11 cellular contexts compared by ENCODE assay signal in the genomic region with DNA sequence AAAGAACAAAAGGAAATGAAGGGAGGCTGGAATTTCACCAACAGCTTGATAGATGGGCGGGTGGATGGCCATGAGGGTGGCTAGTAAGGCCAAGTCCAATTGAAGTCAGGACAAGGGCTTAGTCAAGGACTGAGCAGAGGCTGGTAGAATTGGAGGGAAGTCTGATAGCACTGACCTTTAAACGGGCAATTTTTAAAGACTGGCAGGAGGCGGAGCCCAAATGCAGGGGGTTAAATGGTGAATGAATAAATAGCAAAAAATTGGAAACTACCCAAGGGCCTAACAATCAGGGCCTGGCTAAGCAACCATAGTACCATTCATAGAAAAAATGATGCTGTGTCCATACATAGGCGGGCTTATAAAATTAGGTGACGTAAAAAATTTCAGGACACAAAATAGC. TPM values are rescaled to one million over a fixed set of nuclear protein-coding genes. Genes with fewer than 3 reads are reported as not detected.
DNase-seq lines count a peak whose midpoint lies in the region; ATAC-seq, FAIRE-seq and TF ChIP-seq lines count a peak whose summit lies in the region.
"Had no signal": no experiment of that assay in that cellular context is flagged by ENCODE, and none has a peak within 500 bp of the region (broad histone marks: within the 10 kb centered on the region; RNA-seq: fewer than 3 reads in every experiment).

No MANE protein-coding gene starts in this region.

- H3K27me3 Mint-ChIP-seq in activated CD4-positive, alpha-beta T cell treated with anti-CD3 and anti-CD28 coated beads, Interleukin-2, amount 10 ng/mL, durations not matched to agents 7 days and 5 days = no peaks in the 10 kb centered on the region
- no peaks in the 10 kb centered on the region for H3K27me3 Mint-ChIP-seq in stimulated activated naive B cell treated with anti-CD40 and anti-IgM and Interleukin-4, amounts not matched to agents 10 μg/mL and 1 μg/mL and 100 μg/mL, for 72 hours

- peak; percentile 79 to 81 for ATAC-seq in stimulated activated naive B cell treated with anti-CD40 and anti-IgM and Interleukin-4, amounts not matched to agents 10 μg/mL and 1 μg/mL and 100 μg/mL, for 72 hours (replicated peaks)

- H3K4me3 ChIP-seq in effector memory CD4-positive, alpha-beta T cell (ENCODE audit: insufficient read depth, low read depth, low read length, poor library complexity, severe bottlenecking) = no peak overlapping the region
- H3K4me3 ChIP-seq: prostate gland, transverse colon had no signal

- H3K36me3 ChIP-seq in effector memory CD4-positive, alpha-beta T cell (ENCODE audit: control insufficient read depth, insufficient read depth, low read length) = peaks cover 16% of the 10 kb centered on the region
- H3K36me3 ChIP-seq: prostate gland, transverse colon had no signal

- TF ChIP-seq POLR2A in GM12891 (IDR thresholded peaks at IDR 0.05; ENCODE audit: low read depth, low read length) = no peak

- peaks cover 42% of the 10 kb centered on the region for H3K36me3 Mint-ChIP-seq in activated CD4-positive, alpha-beta T cell treated with anti-CD3 and anti-CD28 coated beads, Interleukin-2, amount 10 ng/mL, durations not matched to agents 7 days and 5 days (ENCODE audit: low read depth)
- H3K36me3 Mint-ChIP-seq in stimulated activated naive B cell treated with anti-CD40 and anti-IgM and Interleukin-4, amounts not matched to agents 10 μg/mL and 1 μg/mL and 100 μg/mL, for 72 hours = peaks cover 0 to 6% of the 10 kb centered on the region in 2 donors

- H3K4me1 Mint-ChIP-seq in activated CD4-positive, alpha-beta T cell treated with anti-CD3 and anti-CD28 coated beads, Interleukin-2, amount 10 ng/mL, durations not matched to agents 7 days and 5 days = peaks cover 61% of the 10 kb centered on the region
- H3K4me1 Mint-ChIP-seq in stimulated activated naive B cell treated with anti-CD40 and anti-IgM and Interleukin-4, amounts not matched to agents 10 μg/mL and 1 μg/mL and 100 μg/mL, for 72 hours = peaks cover 30 to 53% of the 10 kb centered on the region in 2 donors

- no peaks in the 10 kb centered on the region for H3K9me3 ChIP-seq in effector memory CD4-positive, alpha-beta T cell (ENCODE audit: control insufficient read depth, low read length)
- H3K9me3 ChIP-seq: prostate gland, transverse colon had no signal

- CTCF ChIA-PET in activated CD4-positive, alpha-beta T cell treated with anti-CD3 and anti-CD28 coated beads, Interleukin-2, amount 10 ng/mL, durations not matched to agents 7 days and 5 days (lab: Charles Lee) = interaction anchor here (0.6 to 2.1 kb wide), 8 partner anchors 8 to 71 kb away, joined by 3 to 6 read pairs (median 3); a partner anchor contains a TSS

- H3K9me3 Mint-ChIP-seq in activated CD4-positive, alpha-beta T cell treated with anti-CD3 and anti-CD28 coated beads, Interleukin-2, amount 10 ng/mL, durations not matched to agents 7 days and 5 days = no peaks in the 10 kb centered on the region
- H3K9me3 Mint-ChIP-seq in stimulated activated naive B cell treated with anti-CD40 and anti-IgM and Interleukin-4, amounts not matched to agents 10 μg/mL and 1 μg/mL and 100 μg/mL, for 72 hours = no peaks in the 10 kb centered on the region

- POLR2A ChIA-PET in activated CD4-positive, alpha-beta T cell treated with anti-CD3 and anti-CD28 coated beads, Interleukin-2, amount 10 ng/mL, durations not matched to agents 7 days and 5 days (lab: Charles Lee) = no interaction called here

- H3K27ac Mint-ChIP-seq in activated CD4-positive, alpha-beta T cell treated with anti-CD3 and anti-CD28 coated beads, Interleukin-2, amount 10 ng/mL, durations not matched to agents 7 days and 5 days = peak overlapping the region; percentile 80
- peak overlapping the region; percentile 97 for H3K27ac Mint-ChIP-seq in stimulated activated naive B cell treated with anti-CD40 and anti-IgM and Interleukin-4, amounts not matched to agents 10 μg/mL and 1 μg/mL and 100 μg/mL, for 72 hours

- H3K4me3 Mint-ChIP-seq in activated CD4-positive, alpha-beta T cell treated with anti-CD3 and anti-CD28 coated beads, Interleukin-2, amount 10 ng/mL, durations not matched to agents 7 days and 5 days = peak overlapping the region; percentile 46
- peak overlapping the region; percentile 84 to 86 for H3K4me3 Mint-ChIP-seq in stimulated activated naive B cell treated with anti-CD40 and anti-IgM and Interleukin-4, amounts not matched to agents 10 μg/mL and 1 μg/mL and 100 μg/mL, for 72 hours

- FAIRE-seq in GM12891 (lab: Jason Lieb, UNC) = no peak
- FAIRE-seq: G401.6 had no signal

- DNase-seq in activated CD4-positive, alpha-beta T cell treated with anti-CD3 and anti-CD28 coated beads, Interleukin-2, amount 10 ng/mL, durations not matched to agents 7 days and 5 days = no peak
- no peak for DNase-seq in activated CD4-positive, alpha-beta T cell treated with anti-CD3 and anti-CD28 coated beads for 4 hours
- DNase-seq in RPMI7951 (ENCODE audit: low read depth) = peak; percentile 31
- DNase-seq in effector memory CD4-positive, alpha-beta T cell = no peak
- DNase-seq in stimulated activated naive B cell treated with anti-CD40 and anti-IgM and Interleukin-4, amounts not matched to agents 10 μg/mL and 1 μg/mL and 100 μg/mL, for 72 hours = peak; percentile 33
- no peak for DNase-seq in AG08395 (ENCODE audit: low spot score)
- DNase-seq in DMS53 (lab: John Stamatoyannopoulos, UW) = no peak
- DNase-seq in GM12891 (ENCODE audit: insufficient read length, low spot score) = no peak
- DNase-seq: transverse colon had no signal

- H3K27me3 ChIP-seq in effector memory CD4-positive, alpha-beta T cell (replicated peaks; ENCODE audit: control insufficient read depth, insufficient read depth, low read length, poor library complexity, severe bottlenecking) = no peaks in the 10 kb centered on the region
- H3K27me3 ChIP-seq: transverse colon had no signal

- H3K27ac ChIP-seq in effector memory CD4-positive, alpha-beta T cell (ENCODE audit: insufficient read depth, low read length, poor library complexity, severe bottlenecking) = peak overlapping the region; percentile 2
- H3K27ac ChIP-seq: prostate gland, transverse colon had no signal

- H3K4me1 ChIP-seq in effector memory CD4-positive, alpha-beta T cell (ENCODE audit: control insufficient read depth, insufficient read depth, low read length, poor library complexity, severe bottlenecking) = peaks cover 30% of the 10 kb centered on the region
- H3K4me1 ChIP-seq: prostate gland had no signal

TF ChIP-seq in GM12891, 5 proteins besides CTCF, POLR2A, EP300 and RAD21:
- TF ChIP-seq TAF1 (IDR thresholded peaks at IDR 0.05; ENCODE audit: low read depth, low read length) = no peak
- TF ChIP-seq PAX5 (IDR thresholded peaks at IDR 0.05; ENCODE audit: insufficient read depth, low read length, severe bottlenecking) = no peak
- no peak for TF ChIP-seq SPI1 (IDR thresholded peaks at IDR 0.05; ENCODE audit: low read depth, low read length)
- TF ChIP-seq POU2F2 (IDR thresholded peaks at IDR 0.05; ENCODE audit: low read depth, low read length) = no peak
- no peak for TF ChIP-seq POLR2AphosphoS5 (IDR thresholded peaks at IDR 0.05; ENCODE audit: low read depth, low read length)

RNA-seq across cellular contexts. Expression of a gene that starts 43.0 kb away (rescaled TPM):
- total RNA-seq in activated CD4-positive, alpha-beta T cell treated with anti-CD3 and anti-CD28 coated beads, Interleukin-2, amount 10 ng/mL, durations not matched to agents 7 days and 5 days = 10 to 100 TPM; 53.2 to 60.2 TPM
- 22.6 and 29.1 TPM in 2 replicates for total RNA-seq in RPMI7951 (2014; rRNA removed; shearing (Covaris generic))
- polyA plus RNA-seq in GM12891 (2012; ENCODE audit: low read depth, missing spikeins) = 9.4 TPM

Comparison
In these comparisons a context has a peak if more than half of its experiments do, and no peak if none do; other contexts are left out.
1. DNase-seq: peak in RPMI7951 (single experiment) and stimulated activated naive B cell treated with anti-CD40 and anti-IgM and Interleukin-4, amounts not matched to agents 10 μg/mL and 1 μg/mL and 100 μg/mL, for 72 hours (single experiment); none in activated CD4-positive, alpha-beta T cell treated with anti-CD3 and anti-CD28 coated beads, Interleukin-2, amount 10 ng/mL, durations not matched to agents 7 days and 5 days (single experiment), activated CD4-positive, alpha-beta T cell treated with anti-CD3 and anti-CD28 coated beads for 4 hours (0 of 2), effector memory CD4-positive, alpha-beta T cell (0 of 3), AG08395 (single experiment), DMS53 (single experiment) and GM12891 (single experiment).